21 cellular contexts compared by ENCODE assay signal in the genomic region with DNA sequence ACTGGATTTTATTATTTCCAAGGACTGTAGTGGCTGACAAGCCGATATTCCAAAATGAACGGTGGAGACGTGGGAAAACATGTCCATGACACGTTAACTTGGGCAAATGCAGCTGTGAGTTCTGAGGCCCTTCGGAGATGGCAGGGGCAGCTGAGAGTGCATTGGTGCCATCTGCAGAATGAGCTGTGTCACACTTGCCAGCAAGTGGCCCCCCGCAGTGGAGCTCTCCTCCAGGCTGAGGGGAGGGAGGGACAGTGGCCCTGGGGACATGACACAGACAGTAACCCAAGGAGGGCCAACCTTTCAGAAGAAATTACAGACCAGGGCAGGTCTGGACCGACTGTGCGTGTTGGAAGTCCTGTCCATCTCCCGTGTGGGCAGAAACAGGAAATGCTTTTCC.
DNase-seq lines count a peak whose midpoint lies in the region; ATAC-seq and TF ChIP-seq lines count a peak whose summit lies in the region.
"Had no signal": no experiment of that assay in that cellular context is flagged by ENCODE, and none has a peak within 500 bp of the region (broad histone marks: within the 10 kb centered on the region; RNA-seq: fewer than 3 reads in every experiment).

No MANE protein-coding gene starts in this region.

- no peak for TF ChIP-seq CTCF in A673 (conservative IDR thresholded peaks at IDR 0.05; ENCODE audit: low read depth, low read length)
- no peak for TF ChIP-seq CTCF in Calu3 (IDR thresholded peaks at IDR 0.05; ENCODE audit: unreplicated experiment)
- TF ChIP-seq CTCF in osteocyte (IDR thresholded peaks at IDR 0.05): no peak
- no peak for TF ChIP-seq CTCF in CD4-positive, alpha-beta T cell (IDR thresholded peaks at IDR 0.05)

- H3K27ac Mint-ChIP-seq in Calu3 (ENCODE audit: unreplicated experiment) (peak overlapping the region; percentile 56), osteocyte (ENCODE audit: unreplicated experiment) (peak overlapping the region; percentile 60)
- H3K27ac Mint-ChIP-seq in CD4-positive, alpha-beta T cell: no peak overlapping the region
- H3K27ac Mint-ChIP-seq: H9 had no signal

- H3K27me3 Mint-ChIP-seq in Calu3 (ENCODE audit: unreplicated experiment) (no peaks in the 10 kb centered on the region), osteocyte (ENCODE audit: unreplicated experiment) (no peaks in the 10 kb centered on the region)
- H3K27me3 Mint-ChIP-seq in CD4-positive, alpha-beta T cell: no peaks in the 10 kb centered on the region

- no peaks in the 10 kb centered on the region for H3K9me3 Mint-ChIP-seq in Calu3 (ENCODE audit: low read depth, unreplicated experiment)
- H3K9me3 Mint-ChIP-seq in osteocyte (ENCODE audit: unreplicated experiment): no peaks in the 10 kb centered on the region
- H3K9me3 Mint-ChIP-seq in CD4-positive, alpha-beta T cell: no peaks in the 10 kb centered on the region
- H3K9me3 Mint-ChIP-seq: H9 had no signal

- H3K4me3 Mint-ChIP-seq in Calu3 (ENCODE audit: low read depth, unreplicated experiment) (no peak overlapping the region), osteocyte (ENCODE audit: unreplicated experiment) (no peak overlapping the region)
- H3K4me3 Mint-ChIP-seq in CD4-positive, alpha-beta T cell: no peak overlapping the region
- H3K4me3 Mint-ChIP-seq: H9 had no signal

- peaks cover 61% of the 10 kb centered on the region for H3K36me3 Mint-ChIP-seq in Calu3 (ENCODE audit: insufficient read depth, unreplicated experiment)
- peaks cover 66% of the 10 kb centered on the region for H3K36me3 Mint-ChIP-seq in osteocyte (ENCODE audit: unreplicated experiment)
- H3K36me3 Mint-ChIP-seq in CD4-positive, alpha-beta T cell (ENCODE audit: low read depth): peaks cover 69% of the 10 kb centered on the region

- H3K27me3 ChIP-seq in A673 (replicated peaks; ENCODE audit: insufficient read depth, low read depth, low read length, poor library complexity) (no peaks in the 10 kb centered on the region), SJCRH30 (no peaks in the 10 kb centered on the region)
- H3K27me3 ChIP-seq in CD4-positive, alpha-beta T cell (ENCODE audit: control insufficient read depth, insufficient read depth, low read length): no peaks in the 10 kb centered on the region

- BruUV-seq in A673 (replicated peaks; lab: Mats Ljungman, UMichigan): no TSS peak
- no TSS peak for BruUV-seq in Calu3 (replicated peaks; lab: Mats Ljungman, UMichigan)

- H3K36me3 ChIP-seq in A673 (ENCODE audit: insufficient read depth, low read length, poor library complexity, severe bottlenecking) (peaks cover 4% of the 10 kb centered on the region), SJCRH30 (peaks cover 20% of the 10 kb centered on the region)

- no peak for ATAC-seq in CD4-positive, alpha-beta T cell (ENCODE audit: poor library complexity)
- no peak for ATAC-seq in HG03469 (IDR thresholded peaks at IDR 0.05; ENCODE audit: unreplicated experiment)
- ATAC-seq: SK-N-SH treated with all-trans-retinoic acid at 6 μM for 48 hours had no signal

- peak overlapping the region; percentile 48 for H3K27ac ChIP-seq in A673 (ENCODE audit: low read depth, low read length, poor library complexity, severe bottlenecking)
- H3K27ac ChIP-seq in SJCRH30: no peak overlapping the region
- H3K27ac ChIP-seq in CD4-positive, alpha-beta T cell (ENCODE audit: low read depth, low read length): no peak overlapping the region

- H3K9me3 ChIP-seq in A673 (ENCODE audit: low read depth, low read length, poor library complexity, severe bottlenecking): no peaks in the 10 kb centered on the region
- no peaks in the 10 kb centered on the region for H3K9me3 ChIP-seq in SJCRH30 (replicated peaks)
- no peaks in the 10 kb centered on the region for H3K9me3 ChIP-seq in CD4-positive, alpha-beta T cell (ENCODE audit: control insufficient read depth, low read length)

- CTCF ChIA-PET in A673 (lab: Charles Lee) (interaction anchor here (0.6 to 2.4 kb wide), 4 partner anchors 13 to 811 kb away, joined by 3 to 12 read pairs (median 6); no protein-coding TSS in a partner anchor), Calu3 (lab: Charles Lee) (no interaction called here)
- CTCF ChIA-PET in CD4-positive, alpha-beta T cell (lab: Charles Lee): no interaction called here

- H3K4me1 ChIP-seq in A673 (ENCODE audit: insufficient read depth, low read length, poor library complexity, severe bottlenecking) (peaks cover 12% of the 10 kb centered on the region), SJCRH30 (no peaks in the 10 kb centered on the region)

- H3K4me3 ChIP-seq in A673 (ENCODE audit: low read depth, low read length, poor library complexity, severe bottlenecking) (no peak overlapping the region), SJCRH30 (no peak overlapping the region)

- POLR2A ChIA-PET in A673 (lab: Charles Lee; ENCODE audit: low non-redundant PET): no interaction called here
- POLR2A ChIA-PET in CD4-positive, alpha-beta T cell (lab: Charles Lee): no interaction called here

- DNase-seq in A673 (ENCODE audit: low spot score): peak; percentile 62
- no peak for DNase-seq in Calu3
- DNase-seq in NCI-H146 treated with DMSO at 0.1 percent for 48 hours (lab: John Stamatoyannopoulos, UW; ENCODE audit: unreplicated experiment): peak; percentile 34
- DNase-seq in osteocyte (ENCODE audit: extremely low spot score, unreplicated experiment): no peak
- DNase-seq in anterior cingulate cortex (lab: John Stamatoyannopoulos, UW): no peak
- DNase-seq in SJCRH30: no peak
- no peak for DNase-seq in CD4-positive, alpha-beta T cell
- DNase-seq: C1 segment of cervical spinal cord, DMS 273 treated with DMSO at 0.1 percent for 48 hours, DND-41, GDM1, H9, Kasumi-1, MM.1S, NCI-H1092, NCI-H187, NCI-H774, SHP77, T-helper 1 cell had no signal

- H3K4me1 Mint-ChIP-seq in Calu3 (ENCODE audit: low read depth, unreplicated experiment) (no peaks in the 10 kb centered on the region), osteocyte (ENCODE audit: unreplicated experiment) (peaks cover 15% of the 10 kb centered on the region)
- peaks cover 6% of the 10 kb centered on the region for H3K4me1 Mint-ChIP-seq in CD4-positive, alpha-beta T cell (ENCODE audit: low read depth)

- intact Hi-C loops in A673 (cut with micrococcal nuclease; ENCODE audit: unreplicated experiment) (loop anchor here (5.0 kb wide), 2 partner anchors 48 to 118 kb away; no protein-coding TSS in a partner anchor), Calu3 (cut with micrococcal nuclease; ENCODE audit: unreplicated experiment) (no loop called here)
- intact Hi-C loops in CD4-positive, alpha-beta T cell (cut with DNase I, micrococcal nuclease): loop anchor here in 1 of 2 experiments (5.0 kb wide), 1 partner anchor 108 kb away; no protein-coding TSS in a partner anchor

Comparison
In these comparisons a context has a peak if more than half of its experiments do, and no peak if none do; other contexts are left out.
1. DNase-seq: peak in A673 (single experiment) and NCI-H146 treated with DMSO at 0.1 percent for 48 hours (single experiment); none in Calu3 (single experiment), osteocyte (single experiment), anterior cingulate cortex (0 of 58), SJCRH30 (0 of 2) and CD4-positive, alpha-beta T cell (0 of 10).